ENCODE assay signal across 1 cellular context in the genomic region with DNA sequence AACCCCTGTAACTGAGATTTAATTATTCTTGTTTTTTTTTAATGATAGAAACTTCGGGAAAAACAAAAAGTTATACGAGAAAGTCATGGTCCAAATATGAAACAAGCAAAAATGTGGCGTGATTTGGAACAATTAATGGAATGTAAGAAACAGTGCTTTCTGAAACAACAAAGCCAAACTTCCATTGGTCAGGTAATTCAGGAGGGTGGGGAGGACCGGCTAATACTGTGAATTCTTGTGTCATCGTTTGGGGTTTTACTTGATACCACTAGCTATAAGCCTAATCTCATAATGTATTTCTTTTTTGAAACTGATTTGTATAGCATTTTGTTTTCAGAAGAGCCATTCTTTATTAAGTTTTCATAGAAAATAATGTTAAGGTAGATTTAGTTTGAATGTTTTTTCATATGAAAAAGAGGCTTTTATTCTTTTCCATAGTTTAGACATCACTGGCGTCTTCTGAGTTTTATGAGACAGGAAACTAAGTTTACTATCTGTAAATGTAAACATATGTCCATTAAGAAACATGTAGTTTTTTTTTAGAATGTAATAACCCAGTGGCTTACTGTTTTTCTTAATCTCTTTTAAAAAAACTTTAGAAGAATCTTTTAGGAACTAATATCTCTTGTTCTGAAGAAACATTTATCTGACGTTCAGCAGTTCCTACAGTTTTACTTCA.
TF ChIP-seq lines count a peak whose summit lies in the region.

No MANE protein-coding gene starts in this region.

TF ChIP-seq in GM12878, 131 proteins besides CTCF, POLR2A, EP300 and RAD21:
- TF ChIP-seq CEBPB (IDR thresholded peaks at IDR 0.05; ENCODE audit: borderline replicate concordance in 1 of 2, low read depth in 2 of 2, low read length in 2 of 2) (no peak), SP1 (IDR thresholded peaks at IDR 0.05; ENCODE audit: low read depth, low read length) (no peak), NR2F1 (conservative IDR thresholded peaks at IDR 0.05) (no peak), GATAD2B (conservative IDR thresholded peaks at IDR 0.05; ENCODE audit: low read depth) (no peak), IKZF2 (IDR thresholded peaks at IDR 0.05) (no peak), MYB (IDR thresholded peaks at IDR 0.05; ENCODE audit: borderline replicate concordance, low read depth, low read length) (no peak), CHD4 (IDR thresholded peaks at IDR 0.05) (no peak), MEF2A (IDR thresholded peaks at IDR 0.05; ENCODE audit: insufficient read depth, low read depth, low read length) (no peak), FOXM1 (IDR thresholded peaks at IDR 0.05; ENCODE audit: low read depth, low read length) (no peak)
- TF ChIP-seq, protein P1, sequence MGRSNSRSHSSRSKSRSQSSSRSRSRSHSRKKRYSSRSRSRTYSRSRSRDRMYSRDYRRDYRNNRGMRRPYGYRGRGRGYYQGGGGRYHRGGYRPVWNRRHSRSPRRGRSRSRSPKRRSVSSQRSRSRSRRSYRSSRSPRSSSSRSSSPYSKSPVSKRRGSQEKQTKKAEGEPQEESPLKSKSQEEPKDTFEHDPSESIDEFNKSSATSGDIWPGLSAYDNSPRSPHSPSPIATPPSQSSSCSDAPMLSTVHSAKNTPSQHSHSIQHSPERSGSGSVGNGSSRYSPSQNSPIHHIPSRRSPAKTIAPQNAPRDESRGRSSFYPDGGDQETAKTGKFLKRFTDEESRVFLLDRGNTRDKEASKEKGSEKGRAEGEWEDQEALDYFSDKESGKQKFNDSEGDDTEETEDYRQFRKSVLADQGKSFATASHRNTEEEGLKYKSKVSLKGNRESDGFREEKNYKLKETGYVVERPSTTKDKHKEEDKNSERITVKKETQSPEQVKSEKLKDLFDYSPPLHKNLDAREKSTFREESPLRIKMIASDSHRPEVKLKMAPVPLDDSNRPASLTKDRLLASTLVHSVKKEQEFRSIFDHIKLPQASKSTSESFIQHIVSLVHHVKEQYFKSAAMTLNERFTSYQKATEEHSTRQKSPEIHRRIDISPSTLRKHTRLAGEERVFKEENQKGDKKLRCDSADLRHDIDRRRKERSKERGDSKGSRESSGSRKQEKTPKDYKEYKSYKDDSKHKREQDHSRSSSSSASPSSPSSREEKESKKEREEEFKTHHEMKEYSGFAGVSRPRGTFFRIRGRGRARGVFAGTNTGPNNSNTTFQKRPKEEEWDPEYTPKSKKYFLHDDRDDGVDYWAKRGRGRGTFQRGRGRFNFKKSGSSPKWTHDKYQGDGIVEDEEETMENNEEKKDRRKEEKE (IDR thresholded peaks at IDR 0.05), result no peak
- TF ChIP-seq, protein P2, sequence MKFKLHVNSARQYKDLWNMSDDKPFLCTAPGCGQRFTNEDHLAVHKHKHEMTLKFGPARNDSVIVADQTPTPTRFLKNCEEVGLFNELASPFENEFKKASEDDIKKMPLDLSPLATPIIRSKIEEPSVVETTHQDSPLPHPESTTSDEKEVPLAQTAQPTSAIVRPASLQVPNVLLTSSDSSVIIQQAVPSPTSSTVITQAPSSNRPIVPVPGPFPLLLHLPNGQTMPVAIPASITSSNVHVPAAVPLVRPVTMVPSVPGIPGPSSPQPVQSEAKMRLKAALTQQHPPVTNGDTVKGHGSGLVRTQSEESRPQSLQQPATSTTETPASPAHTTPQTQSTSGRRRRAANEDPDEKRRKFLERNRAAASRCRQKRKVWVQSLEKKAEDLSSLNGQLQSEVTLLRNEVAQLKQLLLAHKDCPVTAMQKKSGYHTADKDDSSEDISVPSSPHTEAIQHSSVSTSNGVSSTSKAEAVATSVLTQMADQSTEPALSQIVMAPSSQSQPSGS (IDR thresholded peaks at IDR 0.05; ENCODE audit: low read length), result no peak
- TF ChIP-seq, protein P3, sequence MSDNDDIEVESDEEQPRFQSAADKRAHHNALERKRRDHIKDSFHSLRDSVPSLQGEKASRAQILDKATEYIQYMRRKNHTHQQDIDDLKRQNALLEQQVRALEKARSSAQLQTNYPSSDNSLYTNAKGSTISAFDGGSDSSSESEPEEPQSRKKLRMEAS (IDR thresholded peaks at IDR 0.05; ENCODE audit: low read depth, low read length), result no peak
- TF ChIP-seq, protein P4, sequence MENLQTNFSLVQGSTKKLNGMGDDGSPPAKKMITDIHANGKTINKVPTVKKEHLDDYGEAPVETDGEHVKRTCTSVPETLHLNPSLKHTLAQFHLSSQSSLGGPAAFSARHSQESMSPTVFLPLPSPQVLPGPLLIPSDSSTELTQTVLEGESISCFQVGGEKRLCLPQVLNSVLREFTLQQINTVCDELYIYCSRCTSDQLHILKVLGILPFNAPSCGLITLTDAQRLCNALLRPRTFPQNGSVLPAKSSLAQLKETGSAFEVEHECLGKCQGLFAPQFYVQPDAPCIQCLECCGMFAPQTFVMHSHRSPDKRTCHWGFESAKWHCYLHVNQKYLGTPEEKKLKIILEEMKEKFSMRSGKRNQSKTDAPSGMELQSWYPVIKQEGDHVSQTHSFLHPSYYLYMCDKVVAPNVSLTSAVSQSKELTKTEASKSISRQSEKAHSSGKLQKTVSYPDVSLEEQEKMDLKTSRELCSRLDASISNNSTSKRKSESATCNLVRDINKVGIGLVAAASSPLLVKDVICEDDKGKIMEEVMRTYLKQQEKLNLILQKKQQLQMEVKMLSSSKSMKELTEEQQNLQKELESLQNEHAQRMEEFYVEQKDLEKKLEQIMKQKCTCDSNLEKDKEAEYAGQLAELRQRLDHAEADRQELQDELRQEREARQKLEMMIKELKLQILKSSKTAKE (IDR thresholded peaks at IDR 0.05; ENCODE audit: low read depth, poor library complexity, severe bottlenecking), result no peak
- TF ChIP-seq, protein P5, sequence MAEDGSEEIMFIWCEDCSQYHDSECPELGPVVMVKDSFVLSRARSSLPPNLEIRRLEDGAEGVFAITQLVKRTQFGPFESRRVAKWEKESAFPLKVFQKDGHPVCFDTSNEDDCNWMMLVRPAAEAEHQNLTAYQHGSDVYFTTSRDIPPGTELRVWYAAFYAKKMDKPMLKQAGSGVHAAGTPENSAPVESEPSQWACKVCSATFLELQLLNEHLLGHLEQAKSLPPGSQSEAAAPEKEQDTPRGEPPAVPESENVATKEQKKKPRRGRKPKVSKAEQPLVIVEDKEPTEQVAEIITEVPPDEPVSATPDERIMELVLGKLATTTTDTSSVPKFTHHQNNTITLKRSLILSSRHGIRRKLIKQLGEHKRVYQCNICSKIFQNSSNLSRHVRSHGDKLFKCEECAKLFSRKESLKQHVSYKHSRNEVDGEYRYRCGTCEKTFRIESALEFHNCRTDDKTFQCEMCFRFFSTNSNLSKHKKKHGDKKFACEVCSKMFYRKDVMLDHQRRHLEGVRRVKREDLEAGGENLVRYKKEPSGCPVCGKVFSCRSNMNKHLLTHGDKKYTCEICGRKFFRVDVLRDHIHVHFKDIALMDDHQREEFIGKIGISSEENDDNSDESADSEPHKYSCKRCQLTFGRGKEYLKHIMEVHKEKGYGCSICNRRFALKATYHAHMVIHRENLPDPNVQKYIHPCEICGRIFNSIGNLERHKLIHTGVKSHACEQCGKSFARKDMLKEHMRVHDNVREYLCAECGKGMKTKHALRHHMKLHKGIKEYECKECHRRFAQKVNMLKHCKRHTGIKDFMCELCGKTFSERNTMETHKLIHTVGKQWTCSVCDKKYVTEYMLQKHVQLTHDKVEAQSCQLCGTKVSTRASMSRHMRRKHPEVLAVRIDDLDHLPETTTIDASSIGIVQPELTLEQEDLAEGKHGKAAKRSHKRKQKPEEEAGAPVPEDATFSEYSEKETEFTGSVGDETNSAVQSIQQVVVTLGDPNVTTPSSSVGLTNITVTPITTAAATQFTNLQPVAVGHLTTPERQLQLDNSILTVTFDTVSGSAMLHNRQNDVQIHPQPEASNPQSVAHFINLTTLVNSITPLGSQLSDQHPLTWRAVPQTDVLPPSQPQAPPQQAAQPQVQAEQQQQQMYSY (CRISPR knock-in tag; IDR thresholded peaks at IDR 0.05), result no peak
